ENCODE assay signal across 9 cellular contexts in the genomic region with DNA sequence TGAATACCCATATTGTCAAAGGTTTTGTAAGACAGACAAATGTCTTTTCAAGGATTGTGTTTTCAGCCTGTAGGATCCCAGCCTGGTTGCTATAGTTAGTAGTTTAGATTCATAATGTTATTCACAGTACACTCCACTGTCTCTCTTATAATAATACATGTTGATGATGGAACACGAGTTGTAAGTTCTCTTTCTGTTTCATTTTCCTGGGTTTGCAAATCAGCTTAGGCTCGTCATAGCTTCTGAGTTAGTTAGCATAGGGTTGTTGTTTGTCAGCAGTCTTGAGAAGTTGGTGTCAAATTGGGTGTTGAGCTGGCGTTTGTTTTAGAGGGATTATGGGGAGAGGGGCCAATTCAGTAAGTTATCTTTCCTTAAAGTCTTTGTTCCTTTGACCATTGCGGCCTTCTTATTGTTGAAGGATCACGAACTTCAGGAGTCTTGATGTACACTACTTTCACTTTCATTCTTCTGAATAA. TPM values are rescaled to one million over a fixed set of nuclear protein-coding genes. Genes with fewer than 3 reads are reported as not detected.
DNase-seq lines count a peak whose midpoint lies in the region; ATAC-seq and TF ChIP-seq lines count a peak whose summit lies in the region.
"Had no signal": no experiment of that assay in that cellular context is flagged by ENCODE, and none has a peak within 500 bp of the region (broad histone marks: within the 10 kb centered on the region; RNA-seq: fewer than 3 reads in every experiment).

No MANE protein-coding gene starts in this region.

- CTCF ChIA-PET in activated CD8-positive, alpha-beta T cell treated with anti-CD3 and anti-CD28 coated beads, Interleukin-2, amount 10 ng/mL, durations not matched to agents 7 days and 5 days (lab: Charles Lee) = no interaction called here

- H3K4me1 Mint-ChIP-seq in activated CD8-positive, alpha-beta T cell treated with anti-CD3 and anti-CD28 coated beads, Interleukin-2, amount 10 ng/mL, durations not matched to agents 7 days and 5 days (ENCODE audit: low read depth) = peaks cover 45% of the 10 kb centered on the region

- intact Hi-C loops in left ventricle myocardium inferior (cut with micrococcal nuclease) = no loop called here

- H3K9me3 ChIP-seq in left ventricle myocardium inferior (replicated peaks) (no peaks in the 10 kb centered on the region), stomach smooth muscle (ENCODE audit: control insufficient read depth in 2 of 2, low read length in 2 of 2) (no peaks in the 10 kb centered on the region)
- H3K9me3 ChIP-seq: HAP-1 had no signal

- POLR2A ChIA-PET in activated CD8-positive, alpha-beta T cell treated with anti-CD3 and anti-CD28 coated beads, Interleukin-2, amount 10 ng/mL, durations not matched to agents 7 days and 5 days (lab: Charles Lee) = interaction anchor here (1.0 to 1.3 kb wide), 2 partner anchors 16 to 45 kb away, joined by 4 to 6 read pairs; no protein-coding TSS in a partner anchor

- peaks cover 14% of the 10 kb centered on the region for H3K36me3 ChIP-seq in left ventricle myocardium inferior
- peaks cover 0 to 9% of the 10 kb centered on the region in 2 donors for H3K36me3 ChIP-seq in stomach smooth muscle (ENCODE audit: control insufficient read depth in 2 of 2, insufficient read depth in 2 of 2, low read length in 2 of 2)
- H3K36me3 ChIP-seq: HAP-1 had no signal

- peak overlapping the region; percentile 90 for H3K4me3 Mint-ChIP-seq in activated CD8-positive, alpha-beta T cell treated with anti-CD3 and anti-CD28 coated beads, Interleukin-2, amount 10 ng/mL, durations not matched to agents 7 days and 5 days

- H3K4me3 ChIP-seq in left ventricle myocardium inferior (peak overlapping the region; percentile 58), stomach smooth muscle (ENCODE audit: low read length in 2 of 2) (peak overlapping the region; percentile 26 to 44)
- H3K4me3 ChIP-seq: HAP-1 had no signal

- no peaks in the 10 kb centered on the region for H3K9me3 Mint-ChIP-seq in activated CD8-positive, alpha-beta T cell treated with anti-CD3 and anti-CD28 coated beads, Interleukin-2, amount 10 ng/mL, durations not matched to agents 7 days and 5 days (ENCODE audit: insufficient read depth)

- H3K27me3 ChIP-seq in left ventricle myocardium inferior (ENCODE audit: low read depth) (no peaks in the 10 kb centered on the region), stomach smooth muscle (ENCODE audit: control insufficient read depth in 1 of 2, insufficient read depth in 2 of 2, low read length in 2 of 2) (no peaks in the 10 kb centered on the region)

- H3K4me1 ChIP-seq in left ventricle myocardium inferior (peaks cover 100% of the 10 kb centered on the region), stomach smooth muscle (ENCODE audit: control insufficient read depth, insufficient read depth, low read length) (peaks cover 6% of the 10 kb centered on the region)

- no peaks in the 10 kb centered on the region for H3K27me3 Mint-ChIP-seq in activated CD8-positive, alpha-beta T cell treated with anti-CD3 and anti-CD28 coated beads, Interleukin-2, amount 10 ng/mL, durations not matched to agents 7 days and 5 days (ENCODE audit: low read depth)

- ATAC-seq in GM19023 (IDR thresholded peaks at IDR 0.05; ENCODE audit: unreplicated experiment) (peak; percentile 89), HG03103 (IDR thresholded peaks at IDR 0.05; ENCODE audit: low read depth, unreplicated experiment) (peak; percentile 86)
- peak; percentile 87 for ATAC-seq in activated CD8-positive, alpha-beta T cell treated with anti-CD3 and anti-CD28 coated beads, Interleukin-2, amount 10 ng/mL, durations not matched to agents 7 days and 5 days

- H3K27ac ChIP-seq in left ventricle myocardium inferior (replicated peaks) (peak overlapping the region; percentile 66), stomach smooth muscle (ENCODE audit: low read length) (no peak overlapping the region)

- no peak overlapping the region for H3K9ac ChIP-seq in stomach smooth muscle (ENCODE audit: low read length in 2 of 2)

- TF ChIP-seq CTCF in left ventricle myocardium inferior (IDR thresholded peaks at IDR 0.05; ENCODE audit: borderline replicate concordance) = no peak

- H3K36me3 Mint-ChIP-seq in activated CD8-positive, alpha-beta T cell treated with anti-CD3 and anti-CD28 coated beads, Interleukin-2, amount 10 ng/mL, durations not matched to agents 7 days and 5 days (ENCODE audit: low read depth) = peaks cover 44% of the 10 kb centered on the region

- DNase-seq in AG08396 (ENCODE audit: low spot score) = peak; percentile 21
- peak; percentile 40 for DNase-seq in activated CD8-positive, alpha-beta T cell treated with anti-CD3 and anti-CD28 coated beads, Interleukin-2, amount 10 ng/mL, durations not matched to agents 7 days and 5 days
- no peak for DNase-seq in left ventricle myocardium inferior
- DNase-seq in NCI-H226 = no peak
- DNase-seq in NOMO-1 treated with dmso at 0.1 percent for 144 hours (lab: John Stamatoyannopoulos, UW; ENCODE audit: unreplicated experiment) = no peak

- peak overlapping the region; percentile 98 for H3K27ac Mint-ChIP-seq in activated CD8-positive, alpha-beta T cell treated with anti-CD3 and anti-CD28 coated beads, Interleukin-2, amount 10 ng/mL, durations not matched to agents 7 days and 5 days

RNA-seq across cellular contexts. Expression of gene QKI, which starts 45.8 kb away (rescaled TPM):
- 10 to 100 TPM; 55.3 to 58.6 TPM for total RNA-seq in activated CD8-positive, alpha-beta T cell treated with anti-CD3 and anti-CD28 coated beads, Interleukin-2, amount 10 ng/mL, durations not matched to agents 7 days and 5 days
- total RNA-seq in left ventricle myocardium inferior = 449 TPM

Comparison
In these comparisons a context has a peak if more than half of its experiments do, and no peak if none do; other contexts are left out.
1. DNase-seq: peak in AG08396 (single experiment) and activated CD8-positive, alpha-beta T cell treated with anti-CD3 and anti-CD28 coated beads, Interleukin-2, amount 10 ng/mL, durations not matched to agents 7 days and 5 days (single experiment); none in left ventricle myocardium inferior (single experiment), NCI-H226 (single experiment) and NOMO-1 treated with dmso at 0.1 percent for 144 hours (single experiment).
2. Peak in every context shown above with its lines, with median percentiles within 50 percentile points of each other: ATAC-seq.